Comparison of ENCODE assay signal across 8 cellular contexts in genomic region chr2:98459776-98460175, GRCh38. TPM values are rescaled to one million over a fixed set of nuclear protein-coding genes. Genes with fewer than 3 reads are reported as not detected.
DNase-seq lines count a peak whose midpoint lies in the region; ATAC-seq, FAIRE-seq and TF ChIP-seq lines count a peak whose summit lies in the region.

No MANE protein-coding gene starts in this region.

- peaks cover 93% of the 10 kb centered on the region for H3F3A ChIP-seq in MM.1S (ENCODE audit: insufficient read depth, low read length)

- in situ Hi-C loops in mammary epithelial cell (cut with MboI; ENCODE audit: low sequenced_read_pairs in 2 of 2): no loop called here

- H4K20me1 ChIP-seq in mammary epithelial cell (ENCODE audit: insufficient read depth, low read length): no peaks in the 10 kb centered on the region
- no peaks in the 10 kb centered on the region for H4K20me1 ChIP-seq in MM.1S (ENCODE audit: insufficient read depth, low read length)

- dilution Hi-C loops in mammary epithelial cell (cut with HindIII; ENCODE audit: low sequenced_read_pairs): no loop called here

- BruUV-seq in mammary epithelial cell (replicated peaks; lab: Mats Ljungman, UMichigan): no TSS peak

- no peaks in the 10 kb centered on the region for H3K27me3 Mint-ChIP-seq in effector memory CD8-positive, alpha-beta T cell

- CTCF ChIA-PET in mammary epithelial cell (lab: Charles Lee; ENCODE audit: low non-redundant PET): no interaction called here

- H3K79me2 ChIP-seq in mammary epithelial cell (ENCODE audit: insufficient read depth, low read length) (peaks cover 56% of the 10 kb centered on the region), MM.1S (ENCODE audit: low read length) (peaks cover 90% of the 10 kb centered on the region)

- 82% methylated on average over 1 of the region's 1 CpG for WGBS in mammary epithelial cell (ENCODE audit: low coverage, missing lambda C conversion rate)

- H3K36me3 Mint-ChIP-seq in effector memory CD8-positive, alpha-beta T cell (ENCODE audit: insufficient read depth): peaks cover 60% of the 10 kb centered on the region

- no peak overlapping the region for H3K4me2 ChIP-seq in mammary epithelial cell (ENCODE audit: insufficient read depth, low read depth, low read length)
- peak overlapping the region; percentile 86 for H3K4me2 ChIP-seq in MM.1S (ENCODE audit: low read depth, low read length)

- no peaks in the 10 kb centered on the region for H3K36me3 ChIP-seq in mammary epithelial cell (ENCODE audit: insufficient read depth, low read length)
- no peaks in the 10 kb centered on the region for H3K36me3 ChIP-seq in breast epithelium
- peaks cover 3% of the 10 kb centered on the region; the same call in 1 of the 2 replicates for H3K36me3 ChIP-seq in MM.1S (replicated peaks; ENCODE audit: insufficient read depth, low read length)
- no peaks in the 10 kb centered on the region for H3K36me3 ChIP-seq in vagina

- no peak for TF ChIP-seq CTCF in mammary epithelial cell (conservative IDR thresholded peaks at IDR 0.05 in 1 of 2, IDR thresholded peaks at IDR 0.05 in 1 of 2; ENCODE audit: extremely low read depth in 1 of 2, insufficient read depth in 1 of 2, low read depth in 1 of 2, low read length in 2 of 2)
- TF ChIP-seq CTCF in breast epithelium (IDR thresholded peaks at IDR 0.05): no peak
- TF ChIP-seq CTCF in MM.1S (IDR thresholded peaks at IDR 0.05; ENCODE audit: low read length): no peak
- TF ChIP-seq CTCF in vagina (IDR thresholded peaks at IDR 0.05): no peak

- no peak for FAIRE-seq in RCC 7860 (lab: Jason Lieb, UNC)

- ATAC-seq in effector memory CD8-positive, alpha-beta T cell (replicated peaks): no peak

- peak overlapping the region; percentile 88 to 97 for H3K27ac Mint-ChIP-seq in effector memory CD8-positive, alpha-beta T cell

- DNase-seq in mammary epithelial cell (peak; percentile 57), breast epithelium (ENCODE audit: low spot score in 2 of 2) (no peak), MM.1S (peak; percentile 92), vagina (ENCODE audit: extremely low spot score in 2 of 2) (peak; percentile 47 to 67), COLO829 (ENCODE audit: low spot score) (no peak), DMS53 treated with DMSO at 0.1 percent for 48 hours (lab: John Stamatoyannopoulos, UW; ENCODE audit: unreplicated experiment) (no peak), RCC 7860 (ENCODE audit: low spot score) (no peak)
- DNase-seq in effector memory CD8-positive, alpha-beta T cell: no peak

- no peak overlapping the region for H3K4me3 ChIP-seq in mammary epithelial cell (replicated peaks in 1 of 3; ENCODE audit: insufficient read depth in 1 of 3, low read depth in 2 of 3, low read length in 3 of 3)
- no peak overlapping the region for H3K4me3 ChIP-seq in breast epithelium
- H3K4me3 ChIP-seq in MM.1S (ENCODE audit: low read length): peak overlapping the region; percentile 35; the same call in 1 of the 2 replicates
- no peak overlapping the region for H3K4me3 ChIP-seq in vagina

- peaks cover 11% of the 10 kb centered on the region for H3K4me1 ChIP-seq in mammary epithelial cell (ENCODE audit: insufficient read depth, low read length)
- no peaks in the 10 kb centered on the region for H3K4me1 ChIP-seq in breast epithelium
- H3K4me1 ChIP-seq in MM.1S (ENCODE audit: low read length): peaks cover 88% of the 10 kb centered on the region
- peaks cover 56% of the 10 kb centered on the region for H3K4me1 ChIP-seq in vagina

- H3K27me3 ChIP-seq in mammary epithelial cell (ENCODE audit: insufficient read depth, low read length) (no peaks in the 10 kb centered on the region), breast epithelium (no peaks in the 10 kb centered on the region), MM.1S (replicated peaks; ENCODE audit: insufficient read depth, low read length) (no peaks in the 10 kb centered on the region), vagina (no peaks in the 10 kb centered on the region)

- H3K9me2 ChIP-seq in MM.1S (replicated peaks; ENCODE audit: insufficient read depth, low read length): no peaks in the 10 kb centered on the region

- peaks cover 80 to 81% of the 10 kb centered on the region in 2 donors for H3K4me1 Mint-ChIP-seq in effector memory CD8-positive, alpha-beta T cell (ENCODE audit: low read depth in 2 of 2)

- H3K9me3 ChIP-seq in mammary epithelial cell (replicated peaks; ENCODE audit: insufficient read depth, low read length): no peaks in the 10 kb centered on the region
- no peaks in the 10 kb centered on the region for H3K9me3 ChIP-seq in breast epithelium
- H3K9me3 ChIP-seq in MM.1S (replicated peaks; ENCODE audit: insufficient read depth, low read length): no peaks in the 10 kb centered on the region
- no peaks in the 10 kb centered on the region for H3K9me3 ChIP-seq in vagina

- H3K27ac ChIP-seq in mammary epithelial cell (ENCODE audit: insufficient read depth, low read depth, low read length) (no peak overlapping the region), breast epithelium (no peak overlapping the region), MM.1S (ENCODE audit: low read length) (peak overlapping the region; percentile 99), vagina (peak overlapping the region; percentile 57)

- no peak overlapping the region for H3K9ac ChIP-seq in mammary epithelial cell (ENCODE audit: insufficient read depth, low read length)
- peak overlapping the region; percentile 92 for H3K9ac ChIP-seq in MM.1S (ENCODE audit: low read length)

- TF ChIP-seq POLR2A in breast epithelium (IDR thresholded peaks at IDR 0.05): no peak
- no peak for TF ChIP-seq POLR2A in vagina (IDR thresholded peaks at IDR 0.05)

- H3K9me3 Mint-ChIP-seq in effector memory CD8-positive, alpha-beta T cell: no peaks in the 10 kb centered on the region

- H3K4me3 Mint-ChIP-seq in effector memory CD8-positive, alpha-beta T cell: peak overlapping the region; percentile 78 to 83

- intact Hi-C loops in mammary epithelial cell (cut with micrococcal nuclease): no loop called here
- intact Hi-C loops in breast epithelium (cut with DNase I; ENCODE audit: low total_unique reads): no loop called here
- intact Hi-C loops in vagina (cut with DNase I): no loop called here

- H2AFZ ChIP-seq in mammary epithelial cell (ENCODE audit: low read depth, low read length): no peak overlapping the region
- no peak overlapping the region for H2AFZ ChIP-seq in MM.1S (ENCODE audit: low read length)

RNA-seq across cellular contexts. Expression of gene INPP4A, which starts 15.1 kb away (rescaled TPM):
- total RNA-seq in mammary epithelial cell: 10 to 100 TPM; 26.3 to 36.5 TPM
- 10.1 TPM for polyA plus RNA-seq in mammary epithelial cell
- polyA minus RNA-seq in mammary epithelial cell: 25.8 TPM
- 10 to 100 TPM; 22.6 to 35.4 (median 25.8) TPM for total RNA-seq in breast epithelium
- total RNA-seq in vagina: 38.1 TPM

Comparison
In these comparisons a context has a peak if more than half of its experiments do, and no peak if none do; other contexts are left out.
1. DNase-seq: peak in mammary epithelial cell (single experiment), MM.1S (single experiment) and vagina (2 of 2); none in breast epithelium (0 of 2), effector memory CD8-positive, alpha-beta T cell (0 of 3), COLO829 (single experiment), DMS53 treated with DMSO at 0.1 percent for 48 hours (single experiment) and RCC 7860 (single experiment).
2. H3K27ac ChIP-seq: peak in MM.1S (single experiment) and vagina (single experiment); none in mammary epithelial cell (single experiment) and breast epithelium (0 of 2).